In genomic region chr10:91829268-91829667, GRCh38 we compare ENCODE assay signal across 20 cellular contexts. TPM values are rescaled to one million over a fixed set of nuclear protein-coding genes. Genes with fewer than 3 reads are reported as not detected.
DNase-seq lines count a peak whose midpoint lies in the region; TF ChIP-seq lines count a peak whose summit lies in the region.
"Had no signal": no experiment of that assay in that cellular context is flagged by ENCODE, and none has a peak within 500 bp of the region (broad histone marks: within the 10 kb centered on the region; RNA-seq: fewer than 3 reads in every experiment).

No MANE protein-coding gene starts in this region.

- H3K27ac ChIP-seq in neutrophil = peak overlapping the region; percentile 64
- H3K27ac ChIP-seq: BLaER1 treated with 17β-estradiol and CSF1 and Interleukin-3, amounts not matched to agents 10 nM and 100 nM; GM23248 had no signal

- H3K4me1 ChIP-seq in neutrophil (ENCODE audit: control insufficient read depth in 1 of 2, insufficient read depth in 1 of 2, low read depth in 1 of 2, low read length in 1 of 2) = peaks cover 21 to 25% of the 10 kb centered on the region in 2 experiments
- H3K4me1 ChIP-seq: BE2C; BLaER1 treated with 17β-estradiol and CSF1 and Interleukin-3, amounts not matched to agents 10 nM and 100 nM had no signal

- peak overlapping the region; percentile 19 for H3K27ac Mint-ChIP-seq in activated naive CD4-positive, alpha-beta T cell treated with anti-CD3 and anti-CD28 coated beads, Interleukin-2, amount 10 ng/mL, durations not matched to agents 7 days and 5 days
- H3K27ac Mint-ChIP-seq in activated naive CD8-positive, alpha-beta T cell treated with anti-CD3 and anti-CD28 coated beads for 36 hours = peak overlapping the region; percentile 34
- H3K27ac Mint-ChIP-seq: CD4-positive, alpha-beta T cell had no signal

- no peaks in the 10 kb centered on the region for H3K27me3 ChIP-seq in neutrophil
- H3K27me3 ChIP-seq: BE2C; BLaER1 treated with 17β-estradiol and CSF1 and Interleukin-3, amounts not matched to agents 10 nM and 100 nM had no signal

- TF ChIP-seq CTCF in neutrophil (IDR thresholded peaks at IDR 0.05) = no peak

- CTCF ChIA-PET in activated naive CD4-positive, alpha-beta T cell treated with anti-CD3 and anti-CD28 coated beads, Interleukin-2, amount 10 ng/mL, durations not matched to agents 7 days and 5 days (lab: Charles Lee) = no interaction called here

- H3K27me3 Mint-ChIP-seq in activated naive CD4-positive, alpha-beta T cell treated with anti-CD3 and anti-CD28 coated beads, Interleukin-2, amount 10 ng/mL, durations not matched to agents 7 days and 5 days = no peaks in the 10 kb centered on the region
- H3K27me3 Mint-ChIP-seq in activated naive CD8-positive, alpha-beta T cell treated with anti-CD3 and anti-CD28 coated beads for 36 hours = no peaks in the 10 kb centered on the region
- H3K27me3 Mint-ChIP-seq: CD4-positive, alpha-beta T cell; CD8-positive, alpha-beta memory T cell had no signal

- no peaks in the 10 kb centered on the region for H3K9me3 Mint-ChIP-seq in activated naive CD4-positive, alpha-beta T cell treated with anti-CD3 and anti-CD28 coated beads, Interleukin-2, amount 10 ng/mL, durations not matched to agents 7 days and 5 days
- H3K9me3 Mint-ChIP-seq in activated naive CD8-positive, alpha-beta T cell treated with anti-CD3 and anti-CD28 coated beads for 36 hours = no peaks in the 10 kb centered on the region
- H3K9me3 Mint-ChIP-seq: CD4-positive, alpha-beta T cell; CD8-positive, alpha-beta memory T cell had no signal

- no peaks in the 10 kb centered on the region for H3K4me1 Mint-ChIP-seq in activated naive CD4-positive, alpha-beta T cell treated with anti-CD3 and anti-CD28 coated beads, Interleukin-2, amount 10 ng/mL, durations not matched to agents 7 days and 5 days
- peaks cover 8% of the 10 kb centered on the region for H3K4me1 Mint-ChIP-seq in activated naive CD8-positive, alpha-beta T cell treated with anti-CD3 and anti-CD28 coated beads for 36 hours
- H3K4me1 Mint-ChIP-seq: CD14-positive monocyte; CD8-positive, alpha-beta memory T cell had no signal

- H3K36me3 Mint-ChIP-seq in activated naive CD4-positive, alpha-beta T cell treated with anti-CD3 and anti-CD28 coated beads, Interleukin-2, amount 10 ng/mL, durations not matched to agents 7 days and 5 days = peaks cover 45% of the 10 kb centered on the region
- H3K36me3 Mint-ChIP-seq in activated naive CD8-positive, alpha-beta T cell treated with anti-CD3 and anti-CD28 coated beads for 36 hours = peaks cover 14% of the 10 kb centered on the region

- H3K4me3 ChIP-seq in neutrophil (ENCODE audit: low read depth in 1 of 2, low read length in 1 of 2) = no peak overlapping the region
- H3K4me3 ChIP-seq: BLaER1 treated with 17β-estradiol and CSF1 and Interleukin-3, amounts not matched to agents 10 nM and 100 nM; GM12878; GM23248 had no signal

- no peak for DNase-seq in activated naive CD4-positive, alpha-beta T cell treated with anti-CD3 and anti-CD28 coated beads, Interleukin-2, amount 10 ng/mL, durations not matched to agents 7 days and 5 days
- DNase-seq in activated naive CD4-positive, alpha-beta T cell treated with anti-CD3 and anti-CD28 coated beads, Interleukin-2, amount 50 U/mL, for 16 hours = no peak
- no peak for DNase-seq in activated naive CD8-positive, alpha-beta T cell treated with anti-CD3 and anti-CD28 coated beads for 36 hours
- DNase-seq in AG08396 (ENCODE audit: low spot score) = no peak
- DNase-seq in stimulated activated naive CD4-positive, alpha-beta T cell (lab: John Stamatoyannopoulos, UW) = no peak
- DNase-seq: AML-193; BE2C; CD4-positive, alpha-beta T cell; CD8-positive, alpha-beta memory T cell; DMS 273 treated with DMSO at 0.1 percent for 48 hours; DMS79; EL; GDM1; GM23248; H7; HCEC 1CT had no signal

- no peaks in the 10 kb centered on the region for H3K9me3 ChIP-seq in neutrophil
- H3K9me3 ChIP-seq: BE2C; BLaER1 treated with 17β-estradiol and CSF1 and Interleukin-3, amounts not matched to agents 10 nM and 100 nM had no signal

- peaks cover 96% of the 10 kb centered on the region for H3K36me3 ChIP-seq in neutrophil

- no peak overlapping the region for H3K4me3 Mint-ChIP-seq in activated naive CD4-positive, alpha-beta T cell treated with anti-CD3 and anti-CD28 coated beads, Interleukin-2, amount 10 ng/mL, durations not matched to agents 7 days and 5 days
- no peak overlapping the region for H3K4me3 Mint-ChIP-seq in activated naive CD8-positive, alpha-beta T cell treated with anti-CD3 and anti-CD28 coated beads for 36 hours
- H3K4me3 Mint-ChIP-seq: CD14-positive monocyte; CD4-positive, alpha-beta T cell; CD8-positive, alpha-beta memory T cell had no signal

RNA-seq across cellular contexts. Expression of gene TNKS2, which starts 31.0 kb away (rescaled TPM):
- 10 to 100 TPM; 25.8 to 25.9 TPM for total RNA-seq in activated naive CD8-positive, alpha-beta T cell treated with anti-CD3 and anti-CD28 coated beads for 36 hours
